ENCODE assay signal across 1 cellular context in genomic region chr1:19193004-19193403, GRCh38.
TF ChIP-seq lines count a peak whose summit lies in the region.

No MANE protein-coding gene starts in this region.

TF ChIP-seq in GM12891, 5 proteins besides CTCF, POLR2A, EP300 and RAD21 (continued from another document):
- TF ChIP-seq POU2F2 (IDR thresholded peaks at IDR 0.05; ENCODE audit: low read depth, low read length) (no peak), POLR2AphosphoS5 (IDR thresholded peaks at IDR 0.05; ENCODE audit: low read depth, low read length) (no peak)
